Comparison of ENCODE assay signal across 8 cellular contexts in the genomic region with DNA sequence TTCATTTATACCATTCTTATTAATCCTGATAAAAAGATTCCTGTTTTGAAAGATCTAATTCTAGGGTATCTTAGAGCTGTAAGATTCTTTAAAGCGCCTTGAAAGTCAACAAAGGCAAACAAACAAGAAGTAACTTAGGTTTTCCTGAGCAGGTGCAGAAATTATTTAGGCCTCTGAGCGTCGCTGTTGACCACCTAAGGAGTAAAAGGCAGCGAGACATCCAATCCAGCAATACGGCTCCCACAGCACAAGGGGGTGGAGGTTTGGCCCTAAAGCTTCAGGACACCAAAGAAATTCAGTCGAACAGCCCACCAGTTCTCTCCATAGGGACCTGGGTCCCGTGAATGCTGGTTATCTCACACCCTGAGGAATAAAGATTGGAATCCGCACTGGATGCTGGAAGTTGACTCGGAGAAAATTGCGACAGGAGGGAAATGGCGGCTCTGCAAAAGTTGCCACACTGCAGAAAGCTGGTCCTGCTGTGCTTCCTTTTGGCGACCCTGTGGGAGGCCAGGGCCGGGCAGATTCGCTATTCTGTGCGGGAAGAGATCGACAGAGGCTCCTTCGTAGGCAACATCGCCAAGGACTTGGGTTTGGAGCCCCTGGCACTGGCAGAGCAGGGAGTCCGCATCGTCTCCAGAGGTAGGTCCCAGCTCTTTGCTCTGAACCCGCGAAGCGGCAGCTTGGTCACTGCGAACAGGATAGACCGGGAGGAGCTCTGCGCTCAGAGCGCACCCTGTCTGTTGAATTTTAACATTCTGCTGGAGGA. TPM values are rescaled to one million over a fixed set of nuclear protein-coding genes. Genes with fewer than 3 reads are reported as not detected.
DNase-seq lines count a peak whose midpoint lies in the region; ATAC-seq, FAIRE-seq and TF ChIP-seq lines count a peak whose summit lies in the region.

TSS of gene PCDHGA2 (plus strand) at position 223 of the 769 bp plus-strand sequence.

- intact Hi-C loops in IMR-90 (cut with micrococcal nuclease), result no loop called here

- H3K18ac ChIP-seq in IMR-90 (ENCODE audit: low read depth, low read length), result peak within 1 kb of the TSS; percentile 22; the same call in 1 of the 2 replicates
- no peak within 1 kb of the TSS for H3K18ac ChIP-seq in mesenchymal stem cell (ENCODE audit: low read depth in 1 of 2, low read length in 2 of 2)

- ATAC-seq in IMR-90 (ENCODE audit: low read depth) (peak; percentile 79), HG03175 (IDR thresholded peaks at IDR 0.05; ENCODE audit: unreplicated experiment) (no peak), HG02981 (IDR thresholded peaks at IDR 0.05; ENCODE audit: unreplicated experiment) (no peak)

- CTCF ChIA-PET in IMR-90 (lab: Yijun Ruan, JAX), result interaction anchor here (0.7 to 1.9 kb wide), 5 partner anchors 8 to 554 kb away, joined by 3 to 6 read pairs (median 3); partner anchors contain the start of gene PCDHGA1

- peaks cover 17% of the 10 kb centered on the region for H3K36me3 Mint-ChIP-seq in progenitor cell of endocrine pancreas (ENCODE audit: insufficient read depth)

- no peak within 1 kb of the TSS for H3K27ac ChIP-seq in IMR-90 (ENCODE audit: insufficient read depth, low read length)
- H3K27ac ChIP-seq in mesenchymal stem cell (ENCODE audit: low read length, poor library complexity, severe bottlenecking), result no peak within 1 kb of the TSS

- no peaks in the 10 kb centered on the region for H4K20me1 ChIP-seq in IMR-90 (ENCODE audit: insufficient read depth, low read length)

- peak; percentile 56 for TF ChIP-seq RAD21 in IMR-90 (IDR thresholded peaks at IDR 0.05; ENCODE audit: low read length)

- peak within 1 kb of the TSS; percentile 25 for H2AK9ac ChIP-seq in IMR-90 (replicated peaks; ENCODE audit: low read depth, low read length, poor library complexity)

- H3K36me3 ChIP-seq in IMR-90 (ENCODE audit: control insufficient read depth, insufficient read depth, low read length) (peaks cover 2% of the 10 kb centered on the region; the same call in 1 of the 2 replicates), mesenchymal stem cell (ENCODE audit: control insufficient read depth in 1 of 2, insufficient read depth in 2 of 2, low read depth in 1 of 2, low read length in 2 of 2) (no peaks in the 10 kb centered on the region)

- H3K4me1 Mint-ChIP-seq in progenitor cell of endocrine pancreas (ENCODE audit: low read depth), result no peaks in the 10 kb centered on the region

- H2BK120ac ChIP-seq in IMR-90 (ENCODE audit: low read depth, low read length) (no peak within 1 kb of the TSS), mesenchymal stem cell (ENCODE audit: low read depth, low read length) (no peak within 1 kb of the TSS)

- peak within 1 kb of the TSS; percentile 50 for H3K4me3 ChIP-seq in IMR-90 (ENCODE audit: insufficient read depth, low read depth, low read length)
- H3K4me3 ChIP-seq in mesenchymal stem cell (ENCODE audit: insufficient read depth in 1 of 2, low read depth in 1 of 2, low read length in 2 of 2), result peak within 1 kb of the TSS in 1 of 2 experiments; percentile 66

- no peak within 1 kb of the TSS for H3K4me3 Mint-ChIP-seq in progenitor cell of endocrine pancreas (ENCODE audit: low read depth)

- in situ Hi-C loops in IMR-90 (cut with MboI; ENCODE audit: low sequenced_read_pairs), result no loop called here

- no peak for FAIRE-seq in HTR-8/SVneo (lab: Jason Lieb, UNC)

- peak within 1 kb of the TSS; percentile 28; the same call in 1 of the 2 replicates for H4K91ac ChIP-seq in IMR-90 (ENCODE audit: insufficient read depth, low read depth, low read length)
- no peak within 1 kb of the TSS for H4K91ac ChIP-seq in mesenchymal stem cell (ENCODE audit: low read length)

- H3K79me1 ChIP-seq in IMR-90 (ENCODE audit: low read depth in 1 of 2, low read length in 2 of 2) (no peaks in the 10 kb centered on the region), mesenchymal stem cell (replicated peaks; ENCODE audit: low read length, poor library complexity, severe bottlenecking) (no peaks in the 10 kb centered on the region)

- no peaks in the 10 kb centered on the region; the same call in 1 of the 2 replicates for H3K27me3 ChIP-seq in IMR-90 (ENCODE audit: control insufficient read depth, insufficient read depth, low read length)
- H3K27me3 ChIP-seq in mesenchymal stem cell (ENCODE audit: control insufficient read depth in 1 of 2, insufficient read depth in 1 of 2, low read length in 2 of 2), result no peaks in the 10 kb centered on the region

- H2BK15ac ChIP-seq in IMR-90 (ENCODE audit: low read depth, low read length) (no peak within 1 kb of the TSS; the same call in 2 of the 3 replicates), mesenchymal stem cell (ENCODE audit: low read depth, poor library complexity, severe bottlenecking) (no peak within 1 kb of the TSS)

- dilution Hi-C loops in IMR-90 (cut with HindIII; ENCODE audit: low sequenced_read_pairs, unreplicated experiment), result no loop called here

- TF ChIP-seq POLR2A in IMR-90 (IDR thresholded peaks at IDR 0.05; ENCODE audit: low read depth, low read length), result no peak

- H4K8ac ChIP-seq in IMR-90 (ENCODE audit: low read depth in 2 of 2, low read length in 2 of 2) (peak within 1 kb of the TSS in 1 of 2 experiments; percentile 71; a peak in 1 of 4 replicates), mesenchymal stem cell (ENCODE audit: low read length) (no peak within 1 kb of the TSS)

- no peaks in the 10 kb centered on the region for H3K9me1 ChIP-seq in IMR-90 (ENCODE audit: insufficient read depth, low read length)

- H3K14ac ChIP-seq in IMR-90 (replicated peaks; ENCODE audit: low read depth, low read length), result no peak within 1 kb of the TSS; the same call in 1 of the 2 replicates
- no peak within 1 kb of the TSS for H3K14ac ChIP-seq in mesenchymal stem cell (ENCODE audit: low read length in 2 of 2)

- peaks cover 32% of the 10 kb centered on the region for H3K9me3 ChIP-seq in IMR-90 (ENCODE audit: control insufficient read depth, insufficient read depth, low read length)
- H3K9me3 ChIP-seq in mesenchymal stem cell (ENCODE audit: control insufficient read depth, low read length), result peaks cover 67% of the 10 kb centered on the region

- H2BK5ac ChIP-seq in IMR-90 (ENCODE audit: low read depth, low read length, poor library complexity, severe bottlenecking) (peak within 1 kb of the TSS; percentile 44), mesenchymal stem cell (ENCODE audit: low read depth, low read length, poor library complexity, severe bottlenecking) (no peak within 1 kb of the TSS)

- no peaks in the 10 kb centered on the region for H3K27me3 Mint-ChIP-seq in progenitor cell of endocrine pancreas

- TF ChIP-seq CTCF in IMR-90 (conservative IDR thresholded peaks at IDR 0.05; ENCODE audit: low read depth, low read length) (peak; percentile 54), progenitor cell of endocrine pancreas (IDR thresholded peaks at IDR 0.05; ENCODE audit: unreplicated experiment) (no peak)

- BruUV-seq in IMR-90 (replicated peaks; lab: Mats Ljungman, UMichigan), result no TSS peak

- H3K9me3 Mint-ChIP-seq in progenitor cell of endocrine pancreas (ENCODE audit: low read depth), result peaks cover 62% of the 10 kb centered on the region

- no peak within 1 kb of the TSS for H3K27ac Mint-ChIP-seq in progenitor cell of endocrine pancreas

- H3K4me1 ChIP-seq in IMR-90 (ENCODE audit: control insufficient read depth, insufficient read depth, low read length) (no peaks in the 10 kb centered on the region), mesenchymal stem cell (ENCODE audit: control insufficient read depth, insufficient read depth, low read depth, low read length) (no peaks in the 10 kb centered on the region)

- H4K5ac ChIP-seq in IMR-90 (ENCODE audit: low read depth, low read length), result peak within 1 kb of the TSS; percentile 33; the same call in 1 of the 2 replicates

- H3K9ac ChIP-seq in IMR-90 (ENCODE audit: low read depth, low read length) (no peak within 1 kb of the TSS; the same call in 1 of the 2 replicates), mesenchymal stem cell (ENCODE audit: low read length) (peak within 1 kb of the TSS; percentile 59)

- no peak within 1 kb of the TSS for H3K23ac ChIP-seq in IMR-90 (ENCODE audit: low read depth, low read length)
- H3K23ac ChIP-seq in mesenchymal stem cell (ENCODE audit: low read length in 2 of 2), result no peak within 1 kb of the TSS

- peak within 1 kb of the TSS; percentile 68; the same call in 1 of the 2 replicates for H3K56ac ChIP-seq in IMR-90 (ENCODE audit: extremely low read depth, insufficient read depth, low read length)

- H2BK12ac ChIP-seq in mesenchymal stem cell (ENCODE audit: low read length in 2 of 2), result no peak within 1 kb of the TSS

- no peak within 1 kb of the TSS for H2BK20ac ChIP-seq in IMR-90 (ENCODE audit: low read depth, low read length)

- WGBS in IMR-90 (ENCODE audit: extremely low coverage in 2 of 2, insufficient read length in 1 of 2), 2 experiments, result no CpG with 5 or more reads among the region's 27 CpGs
- 71% methylated on average over 27 of the region's 27 CpGs for WGBS in mesenchymal stem cell

- H3K4me2 ChIP-seq in IMR-90 (ENCODE audit: low read depth, low read length) (peak within 1 kb of the TSS; percentile 58), mesenchymal stem cell (ENCODE audit: low read length, poor library complexity, severe bottlenecking) (no peak within 1 kb of the TSS)

- H2AK5ac ChIP-seq in IMR-90 (ENCODE audit: low read depth, low read length) (no peak within 1 kb of the TSS), mesenchymal stem cell (ENCODE audit: low read length, severe bottlenecking) (no peak within 1 kb of the TSS)

- POLR2A ChIA-PET in IMR-90 (lab: Charles Lee; ENCODE audit: unreplicated experiment), result no interaction called here

- peak within 1 kb of the TSS; percentile 43; the same call in 1 of the 2 replicates for H3K4ac ChIP-seq in IMR-90 (ENCODE audit: low read depth, low read length)
- no peak within 1 kb of the TSS for H3K4ac ChIP-seq in mesenchymal stem cell (ENCODE audit: low read depth in 1 of 2, low read length in 2 of 2)

- peak within 1 kb of the TSS; percentile 96 for H2AFZ ChIP-seq in IMR-90 (replicated peaks; ENCODE audit: low read length, poor library complexity)
- no peak within 1 kb of the TSS for H2AFZ ChIP-seq in mesenchymal stem cell (ENCODE audit: low read depth, low read length)

- DNase-seq in CD1c-positive myeloid dendritic cell (ENCODE audit: extremely low spot score) (peak; percentile 26), IMR-90 (peak; percentile 66), cerebellum (ENCODE audit: low spot score) (no peak), mesenchymal stem cell (no peak), progenitor cell of endocrine pancreas (ENCODE audit: low spot score, unreplicated experiment) (no peak), HTR-8/SVneo (ENCODE audit: insufficient read length, low spot score) (no peak)

TF ChIP-seq in IMR-90, 13 proteins besides CTCF, POLR2A, EP300 and RAD21 (continues in another document):
- TF ChIP-seq BHLHE40 (IDR thresholded peaks at IDR 0.05; ENCODE audit: low read depth, low read length), result no peak
- TF ChIP-seq RCOR1 (IDR thresholded peaks at IDR 0.05; ENCODE audit: insufficient replicate concordance, low read length), result no peak
- TF ChIP-seq CEBPB (IDR thresholded peaks at IDR 0.05; ENCODE audit: low read depth, low read length), result peak; percentile 34; the same call in 1 of the 2 replicates

RNA-seq across cellular contexts. Expression of gene PCDHGA2, which starts in this region (rescaled TPM):
- total RNA-seq in IMR-90 (2012; rRNA removed), result 3.3 and 3.4 TPM in 2 replicates
- 3.6 and 4.0 TPM in 2 replicates for polyA plus RNA-seq in IMR-90 (2012; rRNA removed)
- polyA plus RNA-seq in IMR-90 (2012; cell fraction: cytosol; rRNA removed), result 2.9 and 4.5 TPM in 2 replicates
- polyA plus RNA-seq in IMR-90 (2012; cell fraction: nucleus; rRNA removed; ENCODE audit: low replicate concordance), result 5.6 and 6.1 TPM in 2 replicates
- total RNA-seq in cerebellum, result 11.4 TPM
- polyA plus RNA-seq in mesenchymal stem cell (2013, experiment 1 of 2), result 0.10 TPM
- polyA plus RNA-seq in mesenchymal stem cell (2013, experiment 2 of 2), result 0.15 TPM
- total RNA-seq in progenitor cell of endocrine pancreas, result 0.72 and 1.1 TPM in 2 replicates

Comparison
In these comparisons a context has a peak if more than half of its experiments do, and no peak if none do; other contexts are left out.
1. DNase-seq: peak in CD1c-positive myeloid dendritic cell (single experiment) and IMR-90 (single experiment); none in cerebellum (single experiment), mesenchymal stem cell (single experiment), progenitor cell of endocrine pancreas (single experiment) and HTR-8/SVneo (single experiment).